18 cellular contexts compared by ENCODE assay signal in the genomic region with DNA sequence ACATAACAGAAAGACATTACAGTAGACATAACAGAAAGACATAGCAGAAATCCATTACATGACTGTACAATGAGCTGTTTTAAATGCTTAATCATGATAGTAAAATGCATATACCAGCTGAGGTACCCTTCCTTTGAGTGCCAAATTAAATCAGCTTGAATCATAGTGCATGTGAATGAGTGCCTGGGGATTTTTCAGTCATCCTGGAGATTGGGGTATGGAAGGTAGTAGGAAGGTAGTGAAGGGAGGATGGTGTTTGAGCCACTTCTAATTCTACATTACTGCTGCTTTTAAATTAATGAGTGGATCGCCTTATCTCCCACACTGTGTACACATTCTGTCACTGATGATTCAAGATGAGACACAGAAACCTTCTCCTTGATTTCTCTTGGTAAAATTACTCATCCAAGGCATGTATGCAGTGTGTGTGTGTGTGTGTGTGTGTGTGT.
DNase-seq lines count a peak whose midpoint lies in the region; ATAC-seq and TF ChIP-seq lines count a peak whose summit lies in the region.
"Had no signal": no experiment of that assay in that cellular context is flagged by ENCODE, and none has a peak within 500 bp of the region (broad histone marks: within the 10 kb centered on the region; RNA-seq: fewer than 3 reads in every experiment).

No MANE protein-coding gene starts in this region.

- intact Hi-C loops in activated CD4-positive, alpha-beta T cell treated with anti-CD3 and anti-CD28 coated beads for 36 hours (cut with DNase I, micrococcal nuclease) = no loop called here

- POLR2A ChIA-PET in activated CD4-positive, alpha-beta T cell treated with anti-CD3 and anti-CD28 coated beads for 36 hours (lab: Charles Lee) = no interaction called here

- no peak for ATAC-seq in activated CD4-positive, alpha-beta T cell treated with anti-CD3 and anti-CD28 coated beads for 36 hours
- ATAC-seq: esophagus mucosa; stimulated activated effector memory CD8-positive, alpha-beta T cell treated with anti-CD3 and anti-CD28 coated beads, Interleukin-12 subunit alpha, Interleukin-12 subunit beta, amount 100 ng/mL, for 72 hours had no signal

- H3K27ac Mint-ChIP-seq in activated CD4-positive, alpha-beta T cell treated with anti-CD3 and anti-CD28 coated beads for 36 hours = no peak overlapping the region
- H3K27ac Mint-ChIP-seq: stimulated activated effector memory CD8-positive, alpha-beta T cell treated with anti-CD3 and anti-CD28 coated beads, Interleukin-12 subunit alpha, Interleukin-12 subunit beta, amount 100 ng/mL, for 72 hours had no signal

- H3K9me3 Mint-ChIP-seq in activated CD4-positive, alpha-beta T cell treated with anti-CD3 and anti-CD28 coated beads for 36 hours (ENCODE audit: low read depth) = peaks cover 4% of the 10 kb centered on the region

- TF ChIP-seq CTCF in fibroblast of mammary gland (conservative IDR thresholded peaks at IDR 0.05; ENCODE audit: control insufficient read depth, insufficient read depth, low read depth, low read length) = no peak

- peak; percentile 52 for DNase-seq in A172 (ENCODE audit: low spot score)
- DNase-seq in GM04504 (ENCODE audit: low read depth) = peak; percentile 4
- peak; percentile 41 for DNase-seq in RPMI7951 (ENCODE audit: low read depth)
- DNase-seq in fibroblast of mammary gland (ENCODE audit: low read depth) = peak; percentile 90
- DNase-seq in retina = no peak
- DNase-seq in NCI-H748 (lab: John Stamatoyannopoulos, UW; ENCODE audit: unreplicated experiment) = no peak
- no peak for DNase-seq in activated CD4-positive, alpha-beta T cell treated with anti-CD3 and anti-CD28 coated beads for 36 hours
- DNase-seq in NCI-H774 (lab: John Stamatoyannopoulos, UW) = no peak
- DNase-seq: activated naive CD4-positive, alpha-beta T cell treated with Interleukin-2 at 50 U/mL for 16 hours; cerebellar nuclear complex; DMS79; H7; NCI-H1092; NCI-H524 treated with DMSO at 0.1 percent for 48 hours; Right ventricle myocardium superior; stimulated activated CD4-positive, alpha-beta T cell treated with anti-CD3 and anti-CD28 coated beads, Interleukin-2, amount 100 ng/mL, for 24 hours had no signal

- H3K27me3 Mint-ChIP-seq in activated CD4-positive, alpha-beta T cell treated with anti-CD3 and anti-CD28 coated beads for 36 hours = no peaks in the 10 kb centered on the region

- H3K4me1 Mint-ChIP-seq in activated CD4-positive, alpha-beta T cell treated with anti-CD3 and anti-CD28 coated beads for 36 hours = no peaks in the 10 kb centered on the region
- H3K4me1 Mint-ChIP-seq: stimulated activated effector memory CD8-positive, alpha-beta T cell treated with anti-CD3 and anti-CD28 coated beads, Interleukin-12 subunit alpha, Interleukin-12 subunit beta, amount 100 ng/mL, for 72 hours had no signal

- CTCF ChIA-PET in activated CD4-positive, alpha-beta T cell treated with anti-CD3 and anti-CD28 coated beads for 36 hours (lab: Charles Lee) = no interaction called here

- no peaks in the 10 kb centered on the region for H3K36me3 Mint-ChIP-seq in activated CD4-positive, alpha-beta T cell treated with anti-CD3 and anti-CD28 coated beads for 36 hours (ENCODE audit: low read depth)
- H3K36me3 Mint-ChIP-seq: stimulated activated effector memory CD8-positive, alpha-beta T cell treated with anti-CD3 and anti-CD28 coated beads, Interleukin-12 subunit alpha, Interleukin-12 subunit beta, amount 100 ng/mL, for 72 hours had no signal

- no peak overlapping the region for H3K4me3 ChIP-seq in fibroblast of mammary gland (ENCODE audit: control insufficient read depth, low read depth, low read length)

- no peak overlapping the region for H3K4me3 Mint-ChIP-seq in activated CD4-positive, alpha-beta T cell treated with anti-CD3 and anti-CD28 coated beads for 36 hours
- H3K4me3 Mint-ChIP-seq: stimulated activated effector memory CD8-positive, alpha-beta T cell treated with anti-CD3 and anti-CD28 coated beads, Interleukin-12 subunit alpha, Interleukin-12 subunit beta, amount 100 ng/mL, for 72 hours had no signal

Comparison
In these comparisons a context has a peak if more than half of its experiments do, and no peak if none do; other contexts are left out.
1. DNase-seq: peak in A172 (single experiment), GM04504 (single experiment), RPMI7951 (single experiment) and fibroblast of mammary gland (single experiment); none in retina (single experiment), NCI-H748 (single experiment), activated CD4-positive, alpha-beta T cell treated with anti-CD3 and anti-CD28 coated beads for 36 hours (single experiment) and NCI-H774 (single experiment).